1 cellular context compared by ENCODE assay signal in genomic region chr11:43802509-43802908, GRCh38.
TF ChIP-seq lines count a peak whose summit lies in the region.

No MANE protein-coding gene starts in this region.

TF ChIP-seq in SK-N-SH treated with all-trans-retinoic acid at 6 μM for 48 hours, 23 proteins besides CTCF, POLR2A, EP300 and RAD21 (continued from another document):
- no peak for TF ChIP-seq TSHZ2 (CRISPR knock-in tag; IDR thresholded peaks at IDR 0.05)
